Comparison of ENCODE assay signal across 21 cellular contexts in genomic region chr13:72960114-72960513, GRCh38.
DNase-seq lines count a peak whose midpoint lies in the region; ATAC-seq and TF ChIP-seq lines count a peak whose summit lies in the region.
"Had no signal": no experiment of that assay in that cellular context is flagged by ENCODE, and none has a peak within 500 bp of the region (broad histone marks: within the 10 kb centered on the region; RNA-seq: fewer than 3 reads in every experiment).

No MANE protein-coding gene starts in this region.

- intact Hi-C loops in left lung (cut with DNase I): no loop called here

- no peaks in the 10 kb centered on the region for H3K27me3 ChIP-seq in left lung
- H3K27me3 ChIP-seq: BLaER1, heart left ventricle had no signal

- no peak for TF ChIP-seq CTCF in VCaP (conservative IDR thresholded peaks at IDR 0.05)
- TF ChIP-seq CTCF in left lung (IDR thresholded peaks at IDR 0.05): no peak

- peaks cover 0 to 6% of the 10 kb centered on the region in 2 donors for H3K36me3 ChIP-seq in left lung
- H3K36me3 ChIP-seq: thoracic aorta had no signal

- peak overlapping the region; percentile 76 for H3K27ac ChIP-seq in VCaP
- peak overlapping the region; percentile 14 to 37 for H3K27ac ChIP-seq in left lung
- H3K27ac ChIP-seq: BLaER1, heart left ventricle, left ventricle myocardium inferior, thoracic aorta had no signal

- no peaks in the 10 kb centered on the region for H3K4me1 ChIP-seq in left lung
- H3K4me1 ChIP-seq: heart left ventricle, left ventricle myocardium inferior had no signal

- no peaks in the 10 kb centered on the region for H3K9me3 ChIP-seq in left lung
- H3K9me3 ChIP-seq: BLaER1, left ventricle myocardium inferior, thoracic aorta had no signal

- DNase-seq in NCI-H748 (lab: John Stamatoyannopoulos, UW; ENCODE audit: unreplicated experiment) (peak; percentile 72), NCI-H748 treated with DMSO at 0.1 percent for 48 hours (lab: John Stamatoyannopoulos, UW) (no peak), left lung (no peak), GM19240 (ENCODE audit: insufficient read length, low spot score) (no peak)
- DNase-seq in NK-92 treated with Interleukin-12 subunit alpha and Interleukin-12 subunit beta, amount 100 ng/mL, for 24 hours (lab: John Stamatoyannopoulos, UW): no peak
- no peak for DNase-seq in stimulated activated CD4-positive, alpha-beta T cell treated with anti-CD3 and anti-CD28 coated beads, Interleukin-4, amount 100 ng/mL, for 24 hours
- DNase-seq: ACHN; activated CD4-positive, alpha-beta T cell treated with anti-CD3 and anti-CD28 coated beads, Interleukin-2, amount 10 ng/mL, durations not matched to agents 24 days and 14 days; anterior cingulate cortex; central memory CD4-positive, alpha-beta T cell; heart left ventricle; left ventricle myocardium inferior; NCI-H187; NCI-H446; stimulated activated CD4-positive, alpha-beta T cell treated with anti-CD3 and anti-CD28 coated beads, Interleukin-2, amount 100 ng/mL, for 24 hours; T-helper 17 cell had no signal

- H3K4me3 ChIP-seq in left lung: no peak overlapping the region
- H3K4me3 ChIP-seq: BLaER1, heart left ventricle, left ventricle myocardium inferior, thoracic aorta had no signal

- ATAC-seq in left lung (peak; percentile 55), GM18858 (IDR thresholded peaks at IDR 0.05; ENCODE audit: unreplicated experiment) (no peak)
- ATAC-seq: heart left ventricle; stimulated activated memory B cell treated with anti-CD40 and anti-IgM and Interleukin-4, amounts not matched to agents 10 μg/mL and 1 μg/mL and 100 μg/mL, for 72 hours; T-helper 17 cell had no signal
